Comparison of ENCODE assay signal across 12 cellular contexts in the genomic region with DNA sequence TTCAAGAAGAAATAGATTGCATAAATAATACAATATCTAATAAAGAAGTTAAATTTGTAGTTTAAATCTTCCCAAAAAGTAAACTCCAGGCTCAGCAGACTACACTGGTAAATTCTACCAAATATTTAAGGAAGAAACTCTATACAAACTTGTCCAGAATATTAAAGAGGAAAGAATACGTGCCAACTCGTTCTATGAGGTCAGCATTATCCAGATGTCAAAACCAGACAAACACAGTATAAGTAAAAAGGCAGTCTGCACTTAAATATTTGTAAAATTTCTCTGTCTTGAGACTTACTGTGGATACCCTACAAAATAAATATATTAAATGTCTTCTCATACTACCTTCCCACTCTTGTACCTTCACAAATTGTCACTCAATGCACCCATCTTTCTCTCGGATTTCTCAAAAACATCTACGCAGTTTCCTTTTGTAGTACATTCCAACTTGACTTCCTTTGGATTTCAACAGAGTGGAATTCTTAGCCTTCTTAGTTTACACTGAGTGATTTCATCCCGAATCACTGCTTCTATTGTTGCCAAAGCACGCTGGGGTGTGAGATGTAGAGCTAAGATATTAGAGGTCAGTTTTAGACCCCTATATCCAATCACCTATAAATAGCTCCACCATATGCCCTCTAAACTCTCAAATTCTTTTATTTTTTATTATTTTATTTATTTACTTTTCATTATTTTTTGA.
DNase-seq lines count a peak whose midpoint lies in the region; ATAC-seq and TF ChIP-seq lines count a peak whose summit lies in the region.
"Had no signal": no experiment of that assay in that cellular context is flagged by ENCODE, and none has a peak within 500 bp of the region (broad histone marks: within the 10 kb centered on the region; RNA-seq: fewer than 3 reads in every experiment).

No MANE protein-coding gene starts in this region.

- H2AFZ ChIP-seq in fibroblast of lung (ENCODE audit: low read length) (peak overlapping the region; percentile 67), neural progenitor cell (replicated peaks) (no peak overlapping the region)
- H2AFZ ChIP-seq: parathyroid adenoma had no signal

- H3K36me3 ChIP-seq in fibroblast of lung (ENCODE audit: control insufficient read depth, insufficient read depth, low read length) (no peaks in the 10 kb centered on the region), neural progenitor cell (no peaks in the 10 kb centered on the region)
- H3K36me3 ChIP-seq: uterus had no signal

- H3K4me3 ChIP-seq in fibroblast of lung (replicated peaks in 1 of 4; ENCODE audit: control extremely low read depth in 1 of 4, insufficient read depth in 1 of 4, low read depth in 3 of 4, low read length in 4 of 4), result peak overlapping the region; percentile 33 to 44 (median 38)
- no peak overlapping the region for H3K4me3 ChIP-seq in neural progenitor cell
- H3K4me3 ChIP-seq: K562, uterus had no signal

- H3K9ac ChIP-seq in fibroblast of lung (ENCODE audit: insufficient read depth, low read length) (no peak overlapping the region), neural progenitor cell (no peak overlapping the region)
- H3K9ac ChIP-seq: parathyroid adenoma had no signal

- H3K27me3 ChIP-seq in fibroblast of lung (ENCODE audit: control insufficient read depth, insufficient read depth, low read length) (no peaks in the 10 kb centered on the region), neural progenitor cell (no peaks in the 10 kb centered on the region)
- H3K27me3 ChIP-seq: uterus had no signal

- H3F3A ChIP-seq in neural progenitor cell (ENCODE audit: low read depth), result no peaks in the 10 kb centered on the region

- H3K4me3 Mint-ChIP-seq in neural progenitor cell, result no peak overlapping the region
- H3K4me3 Mint-ChIP-seq: CD4-positive, alpha-beta T cell had no signal

- H3K36me3 Mint-ChIP-seq in neural progenitor cell, result peaks cover 2% of the 10 kb centered on the region

- H3K27ac Mint-ChIP-seq in neural progenitor cell, result peak overlapping the region; percentile 59
- H3K27ac Mint-ChIP-seq: CD4-positive, alpha-beta T cell had no signal

- TF ChIP-seq CTCF in fibroblast of lung (conservative IDR thresholded peaks at IDR 0.05 in 1 of 2, IDR thresholded peaks at IDR 0.05 in 1 of 2; ENCODE audit: low read depth in 1 of 2, low read length in 2 of 2), result no peak
- no peak for TF ChIP-seq CTCF in neural progenitor cell (IDR thresholded peaks at IDR 0.05)

- H3K79me2 ChIP-seq in fibroblast of lung (ENCODE audit: control insufficient read depth, insufficient read depth, low read length) (no peaks in the 10 kb centered on the region), neural progenitor cell (ENCODE audit: low read depth) (peaks cover 7% of the 10 kb centered on the region)
- H3K79me2 ChIP-seq: parathyroid adenoma had no signal

- peak; percentile 65 for DNase-seq in AG20443 (ENCODE audit: low spot score)
- DNase-seq in RPMI7951 (ENCODE audit: low read depth), result peak; percentile 24
- DNase-seq in fibroblast of lung (ENCODE audit: low read depth in 2 of 2), result peak; percentile 85 to 86
- peak; percentile 15 for DNase-seq in neural progenitor cell (ENCODE audit: low spot score)
- DNase-seq in GF-D8 (lab: John Stamatoyannopoulos, UW), result no peak
- no peak for DNase-seq in NCI-H1436 treated with DMSO at 0.1 percent for 48 hours (lab: John Stamatoyannopoulos, UW)
- no peak for DNase-seq in hypothalamus (lab: John Stamatoyannopoulos, UW)
- DNase-seq: CD4-positive, alpha-beta T cell; uterus had no signal

- peak overlapping the region; percentile 80 for H3K27ac ChIP-seq in fibroblast of lung (ENCODE audit: insufficient read depth, low read length)
- no peak overlapping the region for H3K27ac ChIP-seq in neural progenitor cell
- H3K27ac ChIP-seq: parathyroid adenoma, uterus had no signal

- H4K20me1 ChIP-seq in fibroblast of lung (ENCODE audit: control insufficient read depth, extremely low read depth, insufficient read depth, low read length) (no peaks in the 10 kb centered on the region), neural progenitor cell (ENCODE audit: low read depth) (no peaks in the 10 kb centered on the region)

- no peaks in the 10 kb centered on the region for H3K9me3 ChIP-seq in fibroblast of lung (ENCODE audit: control insufficient read depth, insufficient read depth, low read depth, low read length)
- H3K9me3 ChIP-seq in neural progenitor cell (ENCODE audit: low read depth), result no peaks in the 10 kb centered on the region
- H3K9me3 ChIP-seq: uterus had no signal

- H3K4me1 Mint-ChIP-seq in neural progenitor cell, result peaks cover 11% of the 10 kb centered on the region

- no peaks in the 10 kb centered on the region for H3K27me3 Mint-ChIP-seq in neural progenitor cell (ENCODE audit: insufficient read depth, low read depth)
- H3K27me3 Mint-ChIP-seq: CD4-positive, alpha-beta T cell had no signal

- H3K9me3 Mint-ChIP-seq in neural progenitor cell, result peaks cover 7% of the 10 kb centered on the region

- no peak for ATAC-seq in GM21447 (IDR thresholded peaks at IDR 0.05; ENCODE audit: unreplicated experiment)
- ATAC-seq: K562 had no signal

- H3K4me1 ChIP-seq in fibroblast of lung (ENCODE audit: control insufficient read depth, extremely low read depth, insufficient read depth, low read length) (no peaks in the 10 kb centered on the region), neural progenitor cell (peaks cover 5% of the 10 kb centered on the region)
- H3K4me1 ChIP-seq: parathyroid adenoma, uterus had no signal

- peak overlapping the region; percentile 51 for H3K4me2 ChIP-seq in fibroblast of lung (ENCODE audit: extremely low read depth, insufficient read depth, low read length)
- no peak overlapping the region for H3K4me2 ChIP-seq in neural progenitor cell

Comparison
In these comparisons a context has a peak if more than half of its experiments do, and no peak if none do; other contexts are left out.
1. DNase-seq: peak in AG20443 (single experiment), RPMI7951 (single experiment), fibroblast of lung (2 of 2) and neural progenitor cell (single experiment); none in GF-D8 (single experiment), NCI-H1436 treated with DMSO at 0.1 percent for 48 hours (single experiment) and hypothalamus (0 of 51).